ENCODE assay signal across 14 cellular contexts in the genomic region with DNA sequence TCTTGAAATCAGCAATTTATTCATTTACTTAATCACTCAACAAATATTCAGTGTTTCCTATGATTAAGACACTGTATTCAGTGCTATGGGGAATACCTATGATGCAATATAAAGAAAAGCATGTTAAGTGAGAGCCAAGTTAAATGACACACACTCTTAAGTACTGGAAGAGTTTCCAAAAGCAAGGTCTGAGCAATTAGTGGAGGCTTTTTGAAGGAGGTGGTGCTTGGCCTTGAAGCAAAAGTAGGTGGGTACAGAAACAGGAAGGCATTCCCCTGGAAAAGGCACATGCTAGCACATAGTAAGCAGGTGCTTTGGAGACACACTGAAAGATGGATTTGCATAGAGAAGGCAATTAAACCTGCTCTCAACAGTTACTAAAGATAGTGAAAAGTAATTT. TPM values are rescaled to one million over a fixed set of nuclear protein-coding genes. Genes with fewer than 3 reads are reported as not detected.
DNase-seq lines count a peak whose midpoint lies in the region; ATAC-seq and TF ChIP-seq lines count a peak whose summit lies in the region.
"Had no signal": no experiment of that assay in that cellular context is flagged by ENCODE, and none has a peak within 500 bp of the region (broad histone marks: within the 10 kb centered on the region; RNA-seq: fewer than 3 reads in every experiment).

No MANE protein-coding gene starts in this region.

- no peaks in the 10 kb centered on the region for H4K20me1 ChIP-seq in mammary epithelial cell (ENCODE audit: insufficient read depth, low read length)

- no peaks in the 10 kb centered on the region for H3K36me3 ChIP-seq in mammary epithelial cell (ENCODE audit: insufficient read depth, low read length)

- no peaks in the 10 kb centered on the region for H3K9me3 Mint-ChIP-seq in endothelial cell (ENCODE audit: unreplicated experiment)
- H3K9me3 Mint-ChIP-seq: naive thymus-derived CD8-positive, alpha-beta T cell; T-cell had no signal

- no peak overlapping the region for H3K4me3 Mint-ChIP-seq in endothelial cell (ENCODE audit: unreplicated experiment)
- H3K4me3 Mint-ChIP-seq: naive thymus-derived CD8-positive, alpha-beta T cell; T-cell had no signal

- H3K79me2 ChIP-seq in mammary epithelial cell (ENCODE audit: insufficient read depth, low read length), result no peaks in the 10 kb centered on the region

- H3K4me3 ChIP-seq in mammary epithelial cell (replicated peaks in 1 of 3; ENCODE audit: insufficient read depth in 1 of 3, low read depth in 2 of 3, low read length in 3 of 3), result no peak overlapping the region
- H3K4me3 ChIP-seq: coronary artery had no signal

- H3K9ac ChIP-seq in mammary epithelial cell (ENCODE audit: insufficient read depth, low read length), result no peak overlapping the region

- intact Hi-C loops in mammary epithelial cell (cut with micrococcal nuclease), result loop anchor here (1.0 kb wide), 1 partner anchor 17 kb away; a partner anchor contains a TSS

- BruUV-seq in mammary epithelial cell (replicated peaks; lab: Mats Ljungman, UMichigan), result no TSS peak

- no peak overlapping the region for H3K27ac ChIP-seq in mammary epithelial cell (ENCODE audit: insufficient read depth, low read depth, low read length)
- H3K27ac ChIP-seq: 22Rv1, coronary artery had no signal

- H3K36me3 Mint-ChIP-seq in endothelial cell (ENCODE audit: low read depth, unreplicated experiment), result no peaks in the 10 kb centered on the region
- H3K36me3 Mint-ChIP-seq: T-cell had no signal

- CTCF ChIA-PET in mammary epithelial cell (lab: Charles Lee; ENCODE audit: low non-redundant PET), result no interaction called here

- H3K9me3 ChIP-seq in mammary epithelial cell (replicated peaks; ENCODE audit: insufficient read depth, low read length), result no peaks in the 10 kb centered on the region

- H3K4me1 ChIP-seq in mammary epithelial cell (ENCODE audit: insufficient read depth, low read length), result peaks cover 22% of the 10 kb centered on the region

- H3K27me3 Mint-ChIP-seq in endothelial cell (ENCODE audit: unreplicated experiment), result peaks cover 5% of the 10 kb centered on the region

- in situ Hi-C loops in mammary epithelial cell (cut with MboI; ENCODE audit: low sequenced_read_pairs in 2 of 2), result no loop called here

- peaks cover 3% of the 10 kb centered on the region for H3K4me1 Mint-ChIP-seq in endothelial cell (ENCODE audit: unreplicated experiment)

- peak; percentile 84 for ATAC-seq in omental fat pad (ENCODE audit: low FRiP score)
- ATAC-seq: naive thymus-derived CD8-positive, alpha-beta T cell; T-cell had no signal

- dilution Hi-C loops in mammary epithelial cell (cut with HindIII; ENCODE audit: low sequenced_read_pairs), result no loop called here

- TF ChIP-seq CTCF in mammary epithelial cell (conservative IDR thresholded peaks at IDR 0.05 in 1 of 2, IDR thresholded peaks at IDR 0.05 in 1 of 2; ENCODE audit: extremely low read depth in 1 of 2, insufficient read depth in 1 of 2, low read depth in 1 of 2, low read length in 2 of 2) (no peak), omental fat pad (IDR thresholded peaks at IDR 0.05) (no peak), endothelial cell (IDR thresholded peaks at IDR 0.05; ENCODE audit: unreplicated experiment) (no peak)

- no peak overlapping the region for H2AFZ ChIP-seq in mammary epithelial cell (ENCODE audit: low read depth, low read length)

- DNase-seq in DMS 273 (lab: John Stamatoyannopoulos, UW; ENCODE audit: unreplicated experiment) (peak; percentile 27), DMS 273 treated with DMSO at 0.1 percent for 48 hours (lab: John Stamatoyannopoulos, UW) (no peak), LHCN-M2 (ENCODE audit: low read depth) (peak; percentile 74), mammary epithelial cell (peak; percentile 89), omental fat pad (ENCODE audit: low spot score) (no peak), pons (ENCODE audit: low spot score) (no peak), endothelial cell (ENCODE audit: low spot score) (no peak), NCI-H1105 (lab: John Stamatoyannopoulos, UW) (no peak)
- DNase-seq: naive thymus-derived CD8-positive, alpha-beta T cell; NCI-H510A treated with DMSO at 0.1 percent for 48 hours; stimulated activated CD4-positive, alpha-beta T cell treated with anti-CD3 and anti-CD28 coated beads, Interleukin-1b, Interleukin-23, amount 100 ng/mL, for 48 hours; T-cell had no signal

- H3K27me3 ChIP-seq in mammary epithelial cell (ENCODE audit: insufficient read depth, low read length), result peaks cover 4% of the 10 kb centered on the region

- H3K4me2 ChIP-seq in mammary epithelial cell (ENCODE audit: insufficient read depth, low read depth, low read length), result no peak overlapping the region

- H3K27ac Mint-ChIP-seq in endothelial cell (ENCODE audit: unreplicated experiment), result no peak overlapping the region
- H3K27ac Mint-ChIP-seq: naive thymus-derived CD8-positive, alpha-beta T cell; T-cell had no signal

RNA-seq across cellular contexts. Expression of a gene that starts 4.0 kb away (rescaled TPM):
- total RNA-seq in LHCN-M2 (2014; rRNA removed) (0.90 and 1.3 TPM in 2 replicates), mammary epithelial cell (1 to 10 TPM; 1.0 to 6.2 TPM), omental fat pad (1 to 10 TPM in 3 of 4 donors, not detected in 1; 1.1 to 2.2 (median 1.2) TPM), endothelial cell (ENCODE audit: unreplicated experiment) (1.5 TPM)
- 0.36 TPM for polyA plus RNA-seq in LHCN-M2 (2012)
- 0.58 TPM for polyA plus RNA-seq in mammary epithelial cell
- polyA minus RNA-seq in mammary epithelial cell, result 2.8 TPM

RNA-seq across cellular contexts. Expression of a gene that starts 16.6 kb away (rescaled TPM):
- 44.7 and 57.3 TPM in 2 replicates for total RNA-seq in LHCN-M2 (2014; rRNA removed)
- 6.3 TPM for polyA plus RNA-seq in LHCN-M2 (2012)
- total RNA-seq in mammary epithelial cell, result 10 to 100 TPM; 45.5 to 67.2 TPM
- polyA plus RNA-seq in mammary epithelial cell, result 21.3 TPM
- polyA minus RNA-seq in mammary epithelial cell, result 55.6 TPM
- 10 to 100 TPM; 26.6 to 55.1 (median 30.5) TPM for total RNA-seq in omental fat pad
- total RNA-seq in endothelial cell (ENCODE audit: unreplicated experiment), result 25.2 TPM

Comparison
In these comparisons a context has a peak if more than half of its experiments do, and no peak if none do; other contexts are left out.
1. DNase-seq: peak in DMS 273 (single experiment), LHCN-M2 (single experiment) and mammary epithelial cell (single experiment); none in DMS 273 treated with DMSO at 0.1 percent for 48 hours (single experiment), omental fat pad (single experiment), pons (single experiment), endothelial cell (single experiment) and NCI-H1105 (single experiment).